ENCODE assay signal across 9 cellular contexts in the genomic region with DNA sequence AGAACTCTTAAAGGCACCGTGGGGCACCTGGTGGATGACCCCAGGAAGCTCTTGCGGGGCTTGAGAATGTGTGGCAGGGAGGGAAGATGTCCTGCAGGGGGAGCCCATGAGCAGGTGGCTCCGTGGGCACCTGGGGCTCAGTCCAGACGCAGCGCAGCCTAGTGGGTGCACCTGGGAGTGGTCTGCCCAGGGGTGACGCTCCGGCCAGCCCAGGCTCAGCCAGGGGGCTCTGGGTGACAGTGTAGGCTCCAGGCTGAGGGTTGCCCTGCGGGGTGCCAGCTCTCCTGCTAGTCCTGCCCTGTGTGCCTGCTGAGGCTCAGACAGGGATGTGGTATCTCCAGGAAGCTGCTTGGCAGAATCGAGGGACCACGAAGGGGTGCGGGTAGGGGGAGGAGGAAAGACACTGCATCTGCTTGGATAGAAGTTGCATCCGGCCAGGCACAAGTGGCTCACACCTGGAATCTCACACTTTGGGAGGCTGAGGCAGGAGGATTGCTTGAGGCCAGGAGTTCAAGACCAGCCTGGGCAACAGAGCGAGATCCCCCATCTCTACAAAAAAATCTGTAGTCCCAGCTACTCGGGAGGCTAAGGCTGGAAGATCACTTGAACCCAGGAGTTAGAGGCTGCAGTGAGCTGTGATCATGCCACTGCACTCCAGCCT. TPM values are rescaled to one million over a fixed set of nuclear protein-coding genes. Genes with fewer than 3 reads are reported as not detected.
DNase-seq lines count a peak whose midpoint lies in the region; ATAC-seq and TF ChIP-seq lines count a peak whose summit lies in the region.
"Had no signal": no experiment of that assay in that cellular context is flagged by ENCODE, and none has a peak within 500 bp of the region (broad histone marks: within the 10 kb centered on the region; RNA-seq: fewer than 3 reads in every experiment).

No MANE protein-coding gene starts in this region.

- WGBS in esophagus squamous epithelium, 2 donors, result 59% methylated on average over 4 of the region's 14 CpGs; no CpG with 5 or more reads in 1 of the 2 donors

- peaks cover 20% of the 10 kb centered on the region for H3K4me1 ChIP-seq in OCI-LY7 (ENCODE audit: insufficient read depth, low read length, poor library complexity, severe bottlenecking)
- H3K4me1 ChIP-seq in esophagus squamous epithelium, result peaks cover 0 to 20% (median 0%) of the 10 kb centered on the region in 3 donors
- no peaks in the 10 kb centered on the region for H3K4me1 ChIP-seq in neural progenitor cell
- no peaks in the 10 kb centered on the region for H3K4me1 ChIP-seq in thoracic aorta (ENCODE audit: control insufficient read depth in 1 of 2, low read depth in 2 of 2)

- CTCF ChIA-PET in OCI-LY7 (lab: Charles Lee; ENCODE audit: unreplicated experiment), result interaction anchor here (0.6 to 1.8 kb wide), 7 partner anchors 13 to 258 kb away, joined by 3 to 7 read pairs (median 4); a partner anchor contains a TSS

- H3K9me3 ChIP-seq in OCI-LY7 (ENCODE audit: low read length) (no peaks in the 10 kb centered on the region), esophagus squamous epithelium (no peaks in the 10 kb centered on the region), neural progenitor cell (ENCODE audit: low read depth) (no peaks in the 10 kb centered on the region), thoracic aorta (no peaks in the 10 kb centered on the region)

- no TSS peak for BruUV-seq in OCI-LY7 (replicated peaks; lab: Mats Ljungman, UMichigan)

- no peak overlapping the region for H3K4me3 ChIP-seq in OCI-LY7 (ENCODE audit: low read depth, low read length, poor library complexity, severe bottlenecking)
- H3K4me3 ChIP-seq in esophagus squamous epithelium, result no peak overlapping the region
- no peak overlapping the region for H3K4me3 ChIP-seq in neural progenitor cell
- no peak overlapping the region for H3K4me3 ChIP-seq in thoracic aorta

- TF ChIP-seq CTCF in OCI-LY7 (conservative IDR thresholded peaks at IDR 0.05; ENCODE audit: low read length) (peak; percentile 99), esophagus squamous epithelium (IDR thresholded peaks at IDR 0.05) (peak; percentile 83 to 93 (median 87)), neural progenitor cell (IDR thresholded peaks at IDR 0.05) (peak; percentile 73), thoracic aorta (IDR thresholded peaks at IDR 0.05) (peak; percentile 79)

- no peak overlapping the region for H3K4me3 Mint-ChIP-seq in neural progenitor cell

- H3K27ac Mint-ChIP-seq in neural progenitor cell, result no peak overlapping the region

- H3K9me2 ChIP-seq in OCI-LY7 (ENCODE audit: insufficient read depth, low read length), result no peaks in the 10 kb centered on the region

- ATAC-seq in HG03521 (IDR thresholded peaks at IDR 0.05; ENCODE audit: unreplicated experiment), result peak; percentile 61
- no peak for ATAC-seq in thoracic aorta (ENCODE audit: insufficient number of reproducible peaks, low FRiP score, low read depth)

- H3K27ac ChIP-seq in OCI-LY7 (ENCODE audit: low read depth, low read length, poor library complexity, severe bottlenecking), result no peak overlapping the region
- no peak overlapping the region for H3K27ac ChIP-seq in esophagus squamous epithelium
- H3K27ac ChIP-seq in neural progenitor cell, result no peak overlapping the region
- no peak overlapping the region for H3K27ac ChIP-seq in thoracic aorta

- peak overlapping the region; percentile 32; the same call in 1 of the 2 replicates for H3K4me2 ChIP-seq in OCI-LY7 (ENCODE audit: low read length)
- H3K4me2 ChIP-seq in neural progenitor cell, result no peak overlapping the region

- no peak for TF ChIP-seq POLR2A in esophagus squamous epithelium (IDR thresholded peaks at IDR 0.05)

- H3K79me2 ChIP-seq in OCI-LY7 (ENCODE audit: insufficient read depth, low read depth, low read length) (no peaks in the 10 kb centered on the region), neural progenitor cell (ENCODE audit: low read depth) (no peaks in the 10 kb centered on the region)

- peak; percentile 80 for DNase-seq in NCI-H1436 (lab: John Stamatoyannopoulos, UW)
- DNase-seq in NCI-H1436 treated with DMSO at 0.1 percent for 48 hours (lab: John Stamatoyannopoulos, UW), result no peak
- peak; percentile 92 for DNase-seq in OCI-LY7 (ENCODE audit: low spot score)
- peak; percentile 79 for DNase-seq in activated CD8-positive, alpha-beta memory T cell treated with anti-CD3 and anti-CD28 coated beads, Interleukin-2, amount 50 U/mL, for 4 hours
- no peak for DNase-seq in esophagus squamous epithelium (lab: John Stamatoyannopoulos, UW)
- peak; percentile 83 for DNase-seq in neural progenitor cell (ENCODE audit: low spot score)
- DNase-seq in thoracic aorta (ENCODE audit: low spot score), result no peak

- peaks cover 27% of the 10 kb centered on the region for H3K4me1 Mint-ChIP-seq in neural progenitor cell

- H3K9me3 Mint-ChIP-seq in neural progenitor cell, result no peaks in the 10 kb centered on the region

- H3K36me3 ChIP-seq in OCI-LY7 (ENCODE audit: insufficient read depth, low read length) (0 out of 2 replicates have a peak, but pooled peaks cover 4% of the 10 kb centered on the region), esophagus squamous epithelium (peaks cover 0 to 30% (median 6%) of the 10 kb centered on the region in 3 donors), neural progenitor cell (no peaks in the 10 kb centered on the region), thoracic aorta (peaks cover 8% of the 10 kb centered on the region)

- no peak overlapping the region for H3K9ac ChIP-seq in neural progenitor cell

- intact Hi-C loops in OCI-LY7 (cut with micrococcal nuclease; ENCODE audit: unreplicated experiment) (loop anchor here (2.0 to 5.0 kb wide), 2 partner anchors 26 to 76 kb away; no protein-coding TSS in a partner anchor), esophagus squamous epithelium (cut with DNase I) (no loop called here)

- POLR2A ChIA-PET in OCI-LY7 (lab: Charles Lee), result interaction anchor here (1.2 kb wide), 1 partner anchor 30 kb away, joined by 5 read pairs; a partner anchor contains a TSS

- no peaks in the 10 kb centered on the region for H3K27me3 ChIP-seq in esophagus squamous epithelium
- H3K27me3 ChIP-seq in neural progenitor cell, result no peaks in the 10 kb centered on the region
- H3K27me3 ChIP-seq in thoracic aorta (replicated peaks; ENCODE audit: insufficient read depth), result no peaks in the 10 kb centered on the region

- H3K27me3 Mint-ChIP-seq in neural progenitor cell (ENCODE audit: insufficient read depth, low read depth), result peaks cover 4% of the 10 kb centered on the region

- peaks cover 6% of the 10 kb centered on the region for H3F3A ChIP-seq in neural progenitor cell (ENCODE audit: low read depth)

- no peak overlapping the region for H2AFZ ChIP-seq in OCI-LY7 (ENCODE audit: low read length)
- H2AFZ ChIP-seq in neural progenitor cell (replicated peaks), result no peak overlapping the region

- H4K20me1 ChIP-seq in OCI-LY7 (ENCODE audit: insufficient read depth, low read length) (no peaks in the 10 kb centered on the region), neural progenitor cell (ENCODE audit: low read depth) (peaks cover 2% of the 10 kb centered on the region)

- H3K36me3 Mint-ChIP-seq in neural progenitor cell, result no peaks in the 10 kb centered on the region

RNA-seq across cellular contexts. Expression of a gene that starts 15.0 kb away (rescaled TPM):
- 86.5 and 107 TPM in 2 replicates for total RNA-seq in OCI-LY7 (2014; rRNA removed; shearing (Covaris generic))
- total RNA-seq in OCI-LY7 (2022) (146 and 158 TPM in 2 replicates), esophagus squamous epithelium (100 to 1,000 TPM in 1 of 4 donors, 10 to 100 TPM in 3; 84.5 to 104 (median 92.5) TPM), neural progenitor cell (ENCODE audit: low replicate concordance) (22.8 and 86.0 TPM in 2 replicates), thoracic aorta (10 to 100 TPM; 67.4 to 92.9 TPM)

RNA-seq across cellular contexts. Expression of a gene that starts 26.1 kb away (rescaled TPM):
- total RNA-seq in OCI-LY7 (2014; rRNA removed; shearing (Covaris generic)), result 2.5 and 3.3 TPM in 2 replicates
- 2.7 and 3.2 TPM in 2 replicates for total RNA-seq in OCI-LY7 (2022)
- 10 to 100 TPM in 1 of 4 donors, 1 to 10 TPM in 3; 4.1 to 19.5 (median 8.7) TPM for total RNA-seq in esophagus squamous epithelium
- 13.9 and 22.4 TPM in 2 replicates for total RNA-seq in neural progenitor cell (ENCODE audit: low replicate concordance)
- 10 to 100 TPM; 29.1 to 36.4 TPM for total RNA-seq in thoracic aorta

RNA-seq across cellular contexts. Expression of a gene that starts 35.7 kb away (rescaled TPM):
- total RNA-seq in OCI-LY7 (2014; rRNA removed; shearing (Covaris generic)), result not detected in 2 replicates
- not detected in 2 replicates for total RNA-seq in OCI-LY7 (2022)
- total RNA-seq in esophagus squamous epithelium, result not detected
- not detected in 2 replicates for total RNA-seq in neural progenitor cell (ENCODE audit: low replicate concordance)
- total RNA-seq in thoracic aorta, result not detected
- total RNA-seq: mononuclear cell had no signal

RNA-seq across cellular contexts. Expression of a gene that starts 48.0 kb away (rescaled TPM):
- not detected in 2 replicates for total RNA-seq in OCI-LY7 (2014; rRNA removed; shearing (Covaris generic))
- total RNA-seq in OCI-LY7 (2022), result not detected in 2 replicates
- total RNA-seq in esophagus squamous epithelium, result under 1 TPM in 2 of 4 donors, not detected in 2; 0.19 to 0.26 TPM
- total RNA-seq in neural progenitor cell (ENCODE audit: low replicate concordance), result 0.17 and 2.2 TPM in 2 replicates
- not detected for total RNA-seq in thoracic aorta
- total RNA-seq: mononuclear cell had no signal

RNA-seq across cellular contexts. Expression of a gene that starts 59.0 kb away (rescaled TPM):
- total RNA-seq in OCI-LY7 (2014; rRNA removed; shearing (Covaris generic)), result 43.0 and 49.6 TPM in 2 replicates
- total RNA-seq in OCI-LY7 (2022), result 57.2 and 68.6 TPM in 2 replicates
- 10 to 100 TPM; 23.1 to 51.9 (median 35.6) TPM for total RNA-seq in esophagus squamous epithelium
- 38.4 and 60.3 TPM in 2 replicates for total RNA-seq in neural progenitor cell (ENCODE audit: low replicate concordance)
- 10 to 100 TPM; 73.7 to 94.1 TPM for total RNA-seq in thoracic aorta

Comparison
In these comparisons a context has a peak if more than half of its experiments do, and no peak if none do; other contexts are left out.
1. DNase-seq: peak in NCI-H1436 (single experiment), OCI-LY7 (single experiment), activated CD8-positive, alpha-beta memory T cell treated with anti-CD3 and anti-CD28 coated beads, Interleukin-2, amount 50 U/mL, for 4 hours (single experiment) and neural progenitor cell (single experiment); none in NCI-H1436 treated with DMSO at 0.1 percent for 48 hours (single experiment), esophagus squamous epithelium (single experiment) and thoracic aorta (single experiment).
2. Peak in every context shown above with its lines, with median percentiles within 50 percentile points of each other: CTCF ChIP-seq.